In the genomic region with DNA sequence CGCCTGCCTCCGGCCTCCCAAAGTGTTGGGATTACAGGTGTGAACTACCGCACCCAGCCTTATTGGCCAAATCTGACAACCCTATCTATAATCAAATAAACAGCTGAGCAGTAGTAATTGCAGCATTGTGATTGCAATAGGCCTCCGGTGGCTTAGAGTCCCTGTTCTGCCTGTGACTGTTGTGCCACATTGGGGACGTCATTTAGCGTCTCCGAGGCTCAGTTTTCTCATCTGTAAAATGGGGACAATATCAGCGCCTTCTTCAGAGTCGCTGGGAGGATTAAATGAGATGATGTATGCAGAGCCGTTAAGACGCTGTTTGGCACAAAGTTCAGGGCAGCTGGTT, we compare ENCODE assay signal across 8 cellular contexts. TPM values are rescaled to one million over a fixed set of nuclear protein-coding genes. Genes with fewer than 3 reads are reported as not detected.
DNase-seq lines count a peak whose midpoint lies in the region; ATAC-seq, FAIRE-seq and TF ChIP-seq lines count a peak whose summit lies in the region.

No MANE protein-coding gene starts in this region.

- H3K4me1 ChIP-seq in ES-I3 (ENCODE audit: insufficient read depth, low read length): peaks cover 50% of the 10 kb centered on the region
- H3K4me1 ChIP-seq in SJSA1 (replicated peaks): peaks cover 75% of the 10 kb centered on the region
- H3K4me1 ChIP-seq in esophagus squamous epithelium: peaks cover 50 to 85% (median 51%) of the 10 kb centered on the region in 3 donors
- H3K4me1 ChIP-seq in pancreas: peaks cover 5 to 38% (median 7%) of the 10 kb centered on the region in 3 donors
- peaks cover 11 to 19% of the 10 kb centered on the region in 2 donors for H3K4me1 ChIP-seq in small intestine (ENCODE audit: control insufficient read depth in 2 of 2, insufficient read depth in 1 of 2, low read depth in 1 of 2, low read length in 1 of 2)

- TF ChIP-seq CTCF in esophagus squamous epithelium (IDR thresholded peaks at IDR 0.05) (no peak), pancreas (IDR thresholded peaks at IDR 0.05) (no peak)

- H3K4me3 ChIP-seq in SJSA1 (peak overlapping the region; percentile 98), esophagus squamous epithelium (peak overlapping the region; percentile 87 to 96 (median 94)), pancreas (peak overlapping the region in 3 of 4 donors; percentile 70 to 81 (median 80)), small intestine (ENCODE audit: low read depth in 1 of 2, low read length in 2 of 2) (peak overlapping the region in 1 of 2 donors; percentile 86)

- ATAC-seq in pancreas: peak in 1 of 4 donors; percentile 0
- ATAC-seq in GM19328 (IDR thresholded peaks at IDR 0.05; ENCODE audit: unreplicated experiment): no peak

- DNase-seq in SJSA1 (ENCODE audit: low read depth in 1 of 2, low spot score in 2 of 2) (no peak), esophagus squamous epithelium (lab: John Stamatoyannopoulos, UW) (no peak), pancreas (no peak), amygdala (lab: John Stamatoyannopoulos, UW) (no peak), NCI-H2107 (lab: John Stamatoyannopoulos, UW) (no peak), small intestine (no peak)

- no peak for TF ChIP-seq POLR2A in esophagus squamous epithelium (IDR thresholded peaks at IDR 0.05)

- WGBS in esophagus squamous epithelium, 2 donors: 45 to 53% methylated on average over 7 of the region's 11 CpGs
- 34 to 57% methylated on average over 11 of the region's 11 CpGs for WGBS in pancreas, 2 donors
- WGBS in small intestine, 3 donors: 16 to 55% (median 30%) methylated on average over 11 of the region's 11 CpGs

- H3K9me3 ChIP-seq in ES-I3 (ENCODE audit: control insufficient read depth, insufficient read depth, low read length) (no peaks in the 10 kb centered on the region), SJSA1 (replicated peaks) (no peaks in the 10 kb centered on the region), esophagus squamous epithelium (no peaks in the 10 kb centered on the region), pancreas (no peaks in the 10 kb centered on the region), small intestine (ENCODE audit: control insufficient read depth, low read depth) (no peaks in the 10 kb centered on the region)

- intact Hi-C loops in esophagus squamous epithelium (cut with DNase I) (loop anchor here (5.0 kb wide), 1 partner anchor 35 kb away; no protein-coding TSS in a partner anchor), pancreas (cut with DNase I) (no loop called here)

- H3K27me3 ChIP-seq in SJSA1 (replicated peaks) (no peaks in the 10 kb centered on the region), esophagus squamous epithelium (no peaks in the 10 kb centered on the region), pancreas (no peaks in the 10 kb centered on the region), small intestine (ENCODE audit: control insufficient read depth in 2 of 2, insufficient read depth in 2 of 2, low read length in 2 of 2) (no peaks in the 10 kb centered on the region)

- peak overlapping the region; percentile 70; the same call in 1 of the 2 replicates for H3K9ac ChIP-seq in ES-I3 (ENCODE audit: low read depth, low read length)

- peak overlapping the region; percentile 92 for H3K27ac ChIP-seq in SJSA1
- H3K27ac ChIP-seq in esophagus squamous epithelium: peak overlapping the region; percentile 98 to 99 (median 99)
- peak overlapping the region; percentile 72 to 91 (median 84) for H3K27ac ChIP-seq in pancreas
- H3K27ac ChIP-seq in small intestine (ENCODE audit: low read depth in 1 of 2, low read length in 1 of 2): peak overlapping the region in 1 of 2 donors; percentile 98

- FAIRE-seq in pancreas (lab: Jason Lieb, UNC) (no peak), small intestine (lab: Jason Lieb, UNC) (no peak)

- H3K36me3 ChIP-seq in ES-I3 (ENCODE audit: insufficient read depth, low read length) (no peaks in the 10 kb centered on the region; the same call in 1 of the 2 replicates), SJSA1 (peaks cover 37% of the 10 kb centered on the region), esophagus squamous epithelium (peaks cover 0 to 7% (median 4%) of the 10 kb centered on the region in 3 donors), pancreas (no peaks in the 10 kb centered on the region), small intestine (ENCODE audit: control insufficient read depth in 2 of 2, insufficient read depth in 2 of 2, low read length in 2 of 2) (no peaks in the 10 kb centered on the region)

RNA-seq across cellular contexts. Expression of gene CAPN2, which starts 0.5 kb away (rescaled TPM):
- 143 and 155 TPM in 2 replicates for total RNA-seq in SJSA1 (2014; rRNA removed; shearing (Covaris generic))
- total RNA-seq in esophagus squamous epithelium: 100 to 1,000 TPM; 145 to 234 (median 177) TPM
- total RNA-seq in pancreas: 10 to 100 TPM; 48.2 to 90.0 (median 54.6) TPM
- polyA plus RNA-seq in pancreas: 10 to 100 TPM; 55.8 to 59.0 TPM
- 100 to 1,000 TPM in 1 of 3 donors, 10 to 100 TPM in 2; 47.0 to 115 (median 68.8) TPM for polyA plus RNA-seq in small intestine

RNA-seq across cellular contexts. Expression of gene CAPN8, which starts 46.3 kb away (rescaled TPM):
- not detected in 2 replicates for total RNA-seq in SJSA1 (2014; rRNA removed; shearing (Covaris generic))
- total RNA-seq in esophagus squamous epithelium: 1 to 10 TPM in 1 of 4 donors, under 1 TPM in 2, not detected in 1; 0.26 to 1.1 (median 0.57) TPM
- 10 to 100 TPM in 1 of 6 donors, 1 to 10 TPM in 4, under 1 TPM in 1; 0.67 to 12.5 (median 1.4) TPM for total RNA-seq in pancreas
- 1 to 10 TPM; 2.2 to 3.6 TPM for polyA plus RNA-seq in pancreas
- 10 to 100 TPM in 1 of 3 donors, 1 to 10 TPM in 2; 5.1 to 13.6 (median 10.0) TPM for polyA plus RNA-seq in small intestine
